ENCODE assay signal across 29 cellular contexts in the genomic region with DNA sequence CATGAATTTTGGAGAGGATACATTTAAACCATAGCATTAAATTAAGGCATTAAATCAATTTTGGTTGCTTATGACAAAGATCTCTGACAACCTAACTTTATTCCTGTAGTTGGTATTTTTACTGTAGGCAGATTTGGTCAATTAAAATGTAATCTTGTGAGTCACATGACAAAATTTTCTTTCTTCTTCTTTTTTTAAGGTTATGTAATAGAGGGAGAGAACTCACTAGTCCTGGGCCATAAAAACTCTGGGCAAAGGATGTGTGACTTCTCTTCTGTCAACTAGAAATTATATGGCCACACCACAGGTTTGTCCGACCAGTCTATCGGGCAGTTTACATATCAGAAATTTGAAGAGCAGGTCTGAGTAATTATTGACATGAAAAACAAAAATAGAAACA.
"Had no signal": no experiment of that assay in that cellular context is flagged by ENCODE, and none has a peak within 500 bp of the region (broad histone marks: within the 10 kb centered on the region; RNA-seq: fewer than 3 reads in every experiment).

No MANE protein-coding gene starts in this region.

- H3K4me1 ChIP-seq: testis, tibial nerve, upper lobe of left lung, uterus, vagina had no signal

- H3K9me3 ChIP-seq: suprapubic skin, testis, thoracic aorta, thyroid gland, tibial artery, tibial nerve, transverse colon, upper lobe of left lung, upper lobe of right lung, uterus, vagina had no signal

- H3K36me3 Mint-ChIP-seq: stimulated activated effector memory CD8-positive, alpha-beta T cell treated with anti-CD3 and anti-CD28 coated beads, Interleukin-12 subunit alpha, Interleukin-12 subunit beta, amount 100 ng/mL, for 72 hours; stimulated activated memory B cell treated with anti-CD40 and anti-IgM and Interleukin-4, amounts not matched to agents 10 μg/mL and 1 μg/mL and 100 μg/mL, for 72 hours; stimulated activated naive B cell treated with anti-CD40 and anti-IgM and Interleukin-4, amounts not matched to agents 10 μg/mL and 1 μg/mL and 100 μg/mL, for 72 hours; type B pancreatic cell had no signal

- H3K36me3 ChIP-seq: stomach, suprapubic skin, thoracic aorta, thyroid gland, tibial artery, tibial nerve, transverse colon, upper lobe of left lung, upper lobe of right lung, uterus, vagina had no signal

- FAIRE-seq: urothelium cell line had no signal

- H3K27ac Mint-ChIP-seq: stimulated activated effector memory CD8-positive, alpha-beta T cell treated with anti-CD3 and anti-CD28 coated beads, Interleukin-12 subunit alpha, Interleukin-12 subunit beta, amount 100 ng/mL, for 72 hours; stimulated activated memory B cell treated with anti-CD40 and anti-IgM and Interleukin-4, amounts not matched to agents 10 μg/mL and 1 μg/mL and 100 μg/mL, for 72 hours; stimulated activated naive B cell treated with anti-CD40 and anti-IgM and Interleukin-4, amounts not matched to agents 10 μg/mL and 1 μg/mL and 100 μg/mL, for 72 hours; stimulated activated naive CD8-positive, alpha-beta T cell treated with anti-CD3 and anti-CD28 coated beads, Interleukin-15, amount 100 ng/mL, for 72 hours; stimulated activated naive CD8-positive, alpha-beta T cell treated with anti-CD3 and anti-CD28 coated beads, Interleukin-15, Interleukin-2, amounts not matched to agents 100 ng/mL and 50 ng/mL, for 24 hours; type B pancreatic cell had no signal

- ATAC-seq: stimulated activated effector memory CD8-positive, alpha-beta T cell treated with anti-CD3 and anti-CD28 coated beads, Interleukin-12 subunit alpha, Interleukin-12 subunit beta, amount 100 ng/mL, for 72 hours; stimulated activated memory B cell treated with anti-CD40 and anti-IgM and Interleukin-4, amounts not matched to agents 10 μg/mL and 1 μg/mL and 100 μg/mL, for 72 hours; stimulated activated naive B cell treated with anti-CD40 and anti-IgM and Interleukin-4, amounts not matched to agents 10 μg/mL and 1 μg/mL and 100 μg/mL, for 72 hours; stimulated activated naive CD8-positive, alpha-beta T cell treated with anti-CD3 and anti-CD28 coated beads, Interleukin-15, amount 100 ng/mL, for 72 hours; stimulated activated naive CD8-positive, alpha-beta T cell treated with anti-CD3 and anti-CD28 coated beads, Interleukin-15, Interleukin-2, amounts not matched to agents 100 U/mL and 50 U/mL, for 24 hours; upper lobe of right lung had no signal

- H3K4me3 Mint-ChIP-seq: stimulated activated effector memory CD8-positive, alpha-beta T cell treated with anti-CD3 and anti-CD28 coated beads, Interleukin-12 subunit alpha, Interleukin-12 subunit beta, amount 100 ng/mL, for 72 hours; stimulated activated memory B cell treated with anti-CD40 and anti-IgM and Interleukin-4, amounts not matched to agents 10 μg/mL and 1 μg/mL and 100 μg/mL, for 72 hours; stimulated activated naive B cell treated with anti-CD40 and anti-IgM and Interleukin-4, amounts not matched to agents 10 μg/mL and 1 μg/mL and 100 μg/mL, for 72 hours; stimulated activated naive CD8-positive, alpha-beta T cell treated with anti-CD3 and anti-CD28 coated beads, Interleukin-15, amount 100 ng/mL, for 72 hours; stimulated activated naive CD8-positive, alpha-beta T cell treated with anti-CD3 and anti-CD28 coated beads, Interleukin-15, Interleukin-2, amounts not matched to agents 100 ng/mL and 50 ng/mL, for 24 hours; type B pancreatic cell had no signal

- H3K9me3 Mint-ChIP-seq: stimulated activated effector memory CD8-positive, alpha-beta T cell treated with anti-CD3 and anti-CD28 coated beads, Interleukin-12 subunit alpha, Interleukin-12 subunit beta, amount 100 ng/mL, for 72 hours; stimulated activated memory B cell treated with anti-CD40 and anti-IgM and Interleukin-4, amounts not matched to agents 10 μg/mL and 1 μg/mL and 100 μg/mL, for 72 hours; stimulated activated naive CD8-positive, alpha-beta T cell treated with anti-CD3 and anti-CD28 coated beads, Interleukin-15, amount 100 ng/mL, for 72 hours; stimulated activated naive CD8-positive, alpha-beta T cell treated with anti-CD3 and anti-CD28 coated beads, Interleukin-15, Interleukin-2, amounts not matched to agents 100 ng/mL and 50 ng/mL, for 24 hours; type B pancreatic cell had no signal

- DNase-seq: stimulated activated CD4-positive, alpha-beta T cell treated with anti-CD3 and anti-CD28 coated beads, Interleukin-2, amount 100 ng/mL, for 48 hours; stimulated activated CD4-positive, alpha-beta T cell treated with anti-CD3 and anti-CD28 coated beads, Interleukin-4, amount 100 ng/mL, for 1 hour; stimulated activated CD4-positive, alpha-beta T cell treated with anti-CD3 and anti-CD28 coated beads, Interleukin-4, amount 100 ng/mL, for 24 hours; stimulated activated CD4-positive, alpha-beta T cell treated with anti-CD3 and anti-CD28 coated beads, Interleukin-4, amount 100 ng/mL, for 4 hours; stimulated activated CD8-positive, alpha-beta memory T cell treated with anti-CD3 and anti-CD28 coated beads, Interleukin-4, amount 100 ng/mL, for 48 hours; stimulated activated naive B cell treated with anti-CD40 and anti-IgM and Interleukin-4, amounts not matched to agents 10 μg/mL and 1 μg/mL and 100 μg/mL, for 72 hours; stimulated activated naive CD4-positive, alpha-beta T cell; stimulated activated naive CD4-positive, alpha-beta T cell treated with Interleukin-2 at 50 U/mL for 16 hours; stimulated activated naive CD8-positive, alpha-beta T cell treated with anti-CD3 and anti-CD28 coated beads, Interleukin-15, amount 100 ng/mL, for 72 hours; stimulated activated naive CD8-positive, alpha-beta T cell treated with anti-CD3 and anti-CD28 coated beads, Interleukin-15, Interleukin-2, amounts not matched to agents 100 U/mL and 50 U/mL, for 24 hours; stomach; substantia nigra; testis; thyroid gland; tibial artery; transverse colon; trophoblast cell; upper lobe of left lung; upper lobe of right lung; uterus had no signal

- H3K27me3 ChIP-seq: stomach, suprapubic skin, testis, thyroid gland, tibial artery, tibial nerve, transverse colon, upper lobe of left lung, upper lobe of right lung, uterus, vagina had no signal

- H3K27me3 Mint-ChIP-seq: stimulated activated memory B cell treated with anti-CD40 and anti-IgM and Interleukin-4, amounts not matched to agents 10 μg/mL and 1 μg/mL and 100 μg/mL, for 72 hours; stimulated activated naive B cell treated with anti-CD40 and anti-IgM and Interleukin-4, amounts not matched to agents 10 μg/mL and 1 μg/mL and 100 μg/mL, for 72 hours; stimulated activated naive CD8-positive, alpha-beta T cell treated with anti-CD3 and anti-CD28 coated beads, Interleukin-15, amount 100 ng/mL, for 72 hours; stimulated activated naive CD8-positive, alpha-beta T cell treated with anti-CD3 and anti-CD28 coated beads, Interleukin-15, Interleukin-2, amounts not matched to agents 100 ng/mL and 50 ng/mL, for 24 hours; type B pancreatic cell had no signal

- H3K4me1 Mint-ChIP-seq: stimulated activated effector memory CD8-positive, alpha-beta T cell treated with anti-CD3 and anti-CD28 coated beads, Interleukin-12 subunit alpha, Interleukin-12 subunit beta, amount 100 ng/mL, for 72 hours; stimulated activated memory B cell treated with anti-CD40 and anti-IgM and Interleukin-4, amounts not matched to agents 10 μg/mL and 1 μg/mL and 100 μg/mL, for 72 hours; stimulated activated naive B cell treated with anti-CD40 and anti-IgM and Interleukin-4, amounts not matched to agents 10 μg/mL and 1 μg/mL and 100 μg/mL, for 72 hours; stimulated activated naive CD8-positive, alpha-beta T cell treated with anti-CD3 and anti-CD28 coated beads, Interleukin-15, amount 100 ng/mL, for 72 hours had no signal

- H3K4me3 ChIP-seq: stomach, suprapubic skin, testis, thoracic aorta, thyroid gland, tibial artery, tibial nerve, transverse colon, upper lobe of left lung, upper lobe of right lung, uterus, vagina had no signal

- H3K27ac ChIP-seq: stomach, suprapubic skin, testis, thoracic aorta, thyroid gland, tibial artery, tibial nerve, transverse colon, upper lobe of left lung, upper lobe of right lung, uterus, vagina had no signal
